9 cellular contexts compared by ENCODE assay signal in the genomic region with DNA sequence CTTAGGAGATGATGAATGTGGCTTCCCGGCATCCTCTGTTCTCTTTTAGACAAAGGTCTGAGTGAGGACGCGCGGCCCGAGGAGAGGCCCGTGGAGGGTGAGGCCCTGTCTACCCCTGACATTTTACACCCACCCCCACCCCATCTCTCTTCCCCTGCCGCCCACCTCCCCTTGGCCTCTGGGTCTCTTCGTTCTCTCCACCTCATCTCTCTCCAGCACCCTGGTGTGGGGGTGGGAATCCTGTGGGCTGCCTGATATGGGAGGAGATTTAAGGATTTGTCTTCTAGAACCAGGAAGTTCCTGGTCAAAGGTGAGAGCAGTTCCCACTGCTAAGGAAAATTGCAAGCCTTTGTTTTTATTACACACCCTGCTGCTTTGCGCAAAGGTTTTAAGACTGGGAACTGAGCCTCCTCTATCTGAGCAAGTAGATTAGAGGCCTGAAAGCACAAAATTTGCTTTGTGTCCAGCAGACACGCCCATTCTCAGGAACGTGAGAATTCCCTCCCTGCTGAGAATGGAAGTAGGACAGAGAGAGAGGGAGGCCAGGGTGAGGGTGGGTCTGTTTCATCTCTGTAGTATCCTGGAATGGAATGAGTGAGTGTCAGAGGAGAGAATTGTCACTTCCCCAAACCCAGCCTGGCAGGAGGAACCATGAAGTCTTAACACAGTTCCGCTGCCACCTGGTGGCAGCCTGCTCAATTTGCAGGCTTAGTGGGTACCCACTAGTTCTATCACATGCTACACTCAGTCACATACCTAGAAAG.
DNase-seq lines count a peak whose midpoint lies in the region; ATAC-seq and TF ChIP-seq lines count a peak whose summit lies in the region.
"Had no signal": no experiment of that assay in that cellular context is flagged by ENCODE, and none has a peak within 500 bp of the region (broad histone marks: within the 10 kb centered on the region; RNA-seq: fewer than 3 reads in every experiment).

No MANE protein-coding gene starts in this region.

- DNase-seq in DMS 273 (lab: John Stamatoyannopoulos, UW; ENCODE audit: unreplicated experiment) (peak; percentile 89), HT-29 (ENCODE audit: low spot score) (peak; percentile 99), RWPE2 (ENCODE audit: low spot score) (no peak), epithelial cell of esophagus (ENCODE audit: low read depth) (peak; percentile 46), osteocyte (ENCODE audit: extremely low spot score, unreplicated experiment) (no peak), coronary artery (ENCODE audit: low spot score) (no peak)

- no peaks in the 10 kb centered on the region for H3K27me3 ChIP-seq in RWPE2 (ENCODE audit: insufficient read depth, poor library complexity, severe bottlenecking)

- H3K36me3 ChIP-seq in RWPE2 (ENCODE audit: low read depth): peaks cover 42% of the 10 kb centered on the region

- peaks cover 3% of the 10 kb centered on the region for H3K9me3 Mint-ChIP-seq in osteocyte (ENCODE audit: unreplicated experiment)

- H3K4me1 ChIP-seq in RWPE2 (ENCODE audit: insufficient read depth, poor library complexity, severe bottlenecking): peaks cover 4% of the 10 kb centered on the region

- H3K27ac ChIP-seq in RWPE2 (ENCODE audit: poor library complexity, severe bottlenecking) (no peak overlapping the region), coronary artery (no peak overlapping the region)

- no peaks in the 10 kb centered on the region for H3K9me3 ChIP-seq in RWPE2 (ENCODE audit: severe bottlenecking)

- H3K36me3 Mint-ChIP-seq in osteocyte (ENCODE audit: unreplicated experiment): peaks cover 34% of the 10 kb centered on the region
- H3K36me3 Mint-ChIP-seq: T-cell had no signal

- H3K4me3 ChIP-seq in RWPE2 (ENCODE audit: severe bottlenecking) (no peak overlapping the region), epithelial cell of esophagus (ENCODE audit: low read length) (no peak overlapping the region), coronary artery (no peak overlapping the region)

- H3K4me3 Mint-ChIP-seq in osteocyte (ENCODE audit: unreplicated experiment): no peak overlapping the region
- H3K4me3 Mint-ChIP-seq: T-cell had no signal

- TF ChIP-seq CTCF in RWPE2 (IDR thresholded peaks at IDR 0.05; ENCODE audit: poor library complexity, severe bottlenecking): peak; percentile 52
- TF ChIP-seq CTCF in epithelial cell of esophagus (IDR thresholded peaks at IDR 0.05; ENCODE audit: insufficient read depth, low read depth, low read length, missing control alignments): peak; percentile 61
- peak; percentile 58 for TF ChIP-seq CTCF in osteocyte (IDR thresholded peaks at IDR 0.05)
- no peak for TF ChIP-seq CTCF in coronary artery (IDR thresholded peaks at IDR 0.05)

- H3K27me3 Mint-ChIP-seq in osteocyte (ENCODE audit: unreplicated experiment): no peaks in the 10 kb centered on the region
- H3K27me3 Mint-ChIP-seq: T-cell had no signal

- H3K27ac Mint-ChIP-seq in osteocyte (ENCODE audit: unreplicated experiment): no peak overlapping the region
- H3K27ac Mint-ChIP-seq: T-cell had no signal

- H3K4me1 Mint-ChIP-seq in osteocyte (ENCODE audit: unreplicated experiment): no peaks in the 10 kb centered on the region
- H3K4me1 Mint-ChIP-seq: T-cell had no signal

- no peak for ATAC-seq in RWPE2 (ENCODE audit: low read depth)
- ATAC-seq in HG02588 (IDR thresholded peaks at IDR 0.05; ENCODE audit: unreplicated experiment): no peak
- no peak for ATAC-seq in GM18502 (IDR thresholded peaks at IDR 0.05; ENCODE audit: poor library complexity, unreplicated experiment)
- ATAC-seq: T-cell had no signal

Comparison
In these comparisons a context has a peak if more than half of its experiments do, and no peak if none do; other contexts are left out.
1. DNase-seq: peak in DMS 273 (single experiment), HT-29 (single experiment) and epithelial cell of esophagus (single experiment); none in RWPE2 (single experiment), osteocyte (single experiment) and coronary artery (single experiment).